Comparison of ENCODE assay signal across 24 cellular contexts in genomic region chr15:88393719-88394519, GRCh38.
A peak's percentile ranks its signal among the peaks of the same experiment; 100 is the strongest.
DNase-seq lines count a peak whose midpoint lies in the region; FAIRE-seq and TF ChIP-seq lines count a peak whose summit lies in the region.
"Had no signal": no experiment of that assay in that cellular context is flagged by ENCODE, and none has a peak within 500 bp of the region (broad histone marks: within the 10 kb centered on the region; RNA-seq: fewer than 3 reads in every experiment).

No MANE protein-coding gene starts in this region.

- H3K36me3 ChIP-seq in bronchial epithelial cell (ENCODE audit: control insufficient read depth, insufficient read depth, low read length) = no peaks in the 10 kb centered on the region
- no peaks in the 10 kb centered on the region for H3K36me3 ChIP-seq in transverse colon
- H3K36me3 ChIP-seq: right atrium auricular region had no signal

- no peak for TF ChIP-seq POLR2A in transverse colon (IDR thresholded peaks at IDR 0.05)

- 51 to 58% methylated on average over 4 to 6 of the region's 6 CpGs for WGBS in transverse colon (ENCODE audit: low coverage in 1 of 2), 2 donors

- peak; percentile 42 for DNase-seq in activated CD8-positive, alpha-beta memory T cell treated with anti-CD3 and anti-CD28 coated beads, Interleukin-2, amount 50 U/mL, for 48 hours
- no peak for DNase-seq in activated CD8-positive, alpha-beta memory T cell treated with anti-CD3 and anti-CD28 coated beads, Interleukin-2, amount 50 U/mL, for 4 hours
- peak; percentile 50 for DNase-seq in M059J (ENCODE audit: low read depth)
- peak; percentile 8 for DNase-seq in bronchial epithelial cell (ENCODE audit: low read depth)
- DNase-seq in transverse colon = no peak
- no peak for DNase-seq in GM20000 (ENCODE audit: low spot score)
- DNase-seq in amygdala (lab: John Stamatoyannopoulos, UW) = no peak
- no peak for DNase-seq in DMS 273 (lab: John Stamatoyannopoulos, UW; ENCODE audit: unreplicated experiment)
- DNase-seq: activated CD8-positive, alpha-beta T cell treated with anti-CD3 and anti-CD28 coated beads for 36 hours; activated effector memory CD4-positive, alpha-beta T cell treated with Interleukin-2 at 50 U/mL for 16 hours; amniotic stem cell; C1 segment of cervical spinal cord; dermis blood vessel endothelial cell; DMS79 treated with DMSO at 0.1 percent for 48 hours; HCEC 1CT; NCI-H1436 treated with DMSO at 0.1 percent for 48 hours; PC-3; SK-N-SH; stimulated activated CD4-positive, alpha-beta T cell treated with anti-CD3 and anti-CD28 coated beads, Interleukin-2, amount 100 ng/mL, for 24 hours; testis had no signal

- TF ChIP-seq EP300 in transverse colon (IDR thresholded peaks at IDR 0.05; ENCODE audit: low read depth) = no peak

- H3K4me3 ChIP-seq in bronchial epithelial cell (ENCODE audit: low read depth, low read length) = no peak overlapping the region
- no peak overlapping the region for H3K4me3 ChIP-seq in transverse colon
- H3K4me3 ChIP-seq: right atrium auricular region, testis had no signal

- no peak for FAIRE-seq in bronchial epithelial cell (lab: Jason Lieb, UNC)
- FAIRE-seq: islet of Langerhans, TTC549 had no signal

- intact Hi-C loops in transverse colon (cut with DNase I; ENCODE audit: low total_unique reads) = no loop called here

- no peak for TF ChIP-seq CTCF in bronchial epithelial cell (IDR thresholded peaks at IDR 0.05; ENCODE audit: insufficient read depth, low read length, severe bottlenecking)
- no peak for TF ChIP-seq CTCF in transverse colon (IDR thresholded peaks at IDR 0.05)
- no peak for TF ChIP-seq CTCF in GM20000 (IDR thresholded peaks at IDR 0.05; ENCODE audit: extremely low read depth, missing control alignments)

- no peaks in the 10 kb centered on the region for H3K9me3 ChIP-seq in transverse colon
- H3K9me3 ChIP-seq: right atrium auricular region, SK-N-SH, testis had no signal

- peaks cover 0 to 10% (median 0%) of the 10 kb centered on the region in 4 donors for H3K4me1 ChIP-seq in transverse colon
- H3K4me1 ChIP-seq: right atrium auricular region, testis had no signal

- H3K27ac ChIP-seq in transverse colon = peak overlapping the region in 3 of 4 donors; percentile 12 to 48 (median 32)
- H3K27ac ChIP-seq: KMS-11, right atrium auricular region, testis had no signal

- in situ Hi-C loops in transverse colon (cut with MboI; ENCODE audit: low pct_ligation_motif_present in 1 of 4, low pct_unique_long_range_greater_than_20kb in 1 of 4, low sequenced_read_pairs in 3 of 4) = no loop called here

- no peaks in the 10 kb centered on the region for H3K27me3 ChIP-seq in bronchial epithelial cell (ENCODE audit: control insufficient read depth, insufficient read depth, low read length)
- H3K27me3 ChIP-seq in transverse colon = no peaks in the 10 kb centered on the region
- H3K27me3 ChIP-seq: right atrium auricular region, testis had no signal

Comparison
In these comparisons a context has a peak if more than half of its experiments do, and no peak if none do; other contexts are left out.
1. DNase-seq: peak in activated CD8-positive, alpha-beta memory T cell treated with anti-CD3 and anti-CD28 coated beads, Interleukin-2, amount 50 U/mL, for 48 hours (single experiment), M059J (single experiment) and bronchial epithelial cell (single experiment); none in activated CD8-positive, alpha-beta memory T cell treated with anti-CD3 and anti-CD28 coated beads, Interleukin-2, amount 50 U/mL, for 4 hours (single experiment), transverse colon (single experiment), GM20000 (single experiment), amygdala (0 of 56) and DMS 273 (single experiment).